1 cellular context compared by ENCODE assay signal in the genomic region with DNA sequence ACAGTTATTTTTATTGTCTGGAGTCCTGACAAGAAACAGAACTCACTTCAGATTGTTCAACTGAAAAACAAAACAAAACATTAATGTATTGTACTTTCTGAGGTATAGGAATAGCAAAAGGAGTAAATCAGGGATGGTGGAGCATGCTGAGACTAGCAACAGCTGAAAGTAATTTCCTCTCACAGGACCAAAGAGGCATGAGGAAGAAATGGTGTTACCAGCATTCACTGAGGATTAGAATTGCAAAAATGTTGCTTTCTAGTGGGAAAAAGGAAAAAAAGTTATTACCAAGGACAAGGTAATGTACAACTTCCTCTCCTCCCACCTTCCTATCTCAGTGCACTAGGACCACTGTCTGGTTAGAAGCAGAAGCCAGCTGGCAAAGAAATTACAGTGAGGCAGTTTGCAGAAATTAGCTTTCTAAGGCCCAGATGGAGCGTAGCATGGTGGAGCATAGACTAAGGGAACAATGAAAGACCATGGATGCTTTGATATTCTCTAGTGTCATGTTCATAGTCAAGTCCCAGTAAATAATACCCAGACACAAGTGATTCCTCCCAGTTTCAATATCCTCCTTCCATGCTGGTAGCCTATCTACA.
TF ChIP-seq lines count a peak whose summit lies in the region.

No MANE protein-coding gene starts in this region.

TF ChIP-seq in SK-N-SH, 30 proteins besides CTCF, POLR2A, EP300 and RAD21:
- TF ChIP-seq, protein P1, sequence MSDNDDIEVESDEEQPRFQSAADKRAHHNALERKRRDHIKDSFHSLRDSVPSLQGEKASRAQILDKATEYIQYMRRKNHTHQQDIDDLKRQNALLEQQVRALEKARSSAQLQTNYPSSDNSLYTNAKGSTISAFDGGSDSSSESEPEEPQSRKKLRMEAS (IDR thresholded peaks at IDR 0.05; ENCODE audit: low read depth), result no peak
